Comparison of ENCODE assay signal across 8 cellular contexts in genomic region chr20:4740774-4741431, GRCh38. TPM values are rescaled to one million over a fixed set of nuclear protein-coding genes. Genes with fewer than 3 reads are reported as not detected.
DNase-seq lines count a peak whose midpoint lies in the region; ATAC-seq and TF ChIP-seq lines count a peak whose summit lies in the region.

No MANE protein-coding gene starts in this region.

- H3K4me1 ChIP-seq in SJSA1 (replicated peaks) (no peaks in the 10 kb centered on the region), left ventricle myocardium inferior (no peaks in the 10 kb centered on the region)

- peak; percentile 60 for DNase-seq in AG20443 (ENCODE audit: low spot score)
- peak; percentile 54 for DNase-seq in GM20000 (ENCODE audit: low spot score)
- peak; percentile 29 to 53 for DNase-seq in SJSA1 (ENCODE audit: low read depth in 1 of 2, low spot score in 2 of 2)
- peak; percentile 89 for DNase-seq in activated effector memory CD4-positive, alpha-beta T cell treated with anti-CD3 and anti-CD28 coated beads, Interleukin-2, amount 50 U/mL, for 16 hours
- peak; percentile 28 for DNase-seq in left ventricle myocardium inferior
- DNase-seq in stimulated activated CD4-positive, alpha-beta T cell treated with anti-CD3 and anti-CD28 coated beads, Interleukin-1b, Interleukin-23, amount 100 ng/mL, for 24 hours (ENCODE audit: low read depth in 4 of 4, low spot score in 1 of 4) = peak; percentile 46 to 57 (median 51)
- no peak for DNase-seq in DMS153 (lab: John Stamatoyannopoulos, UW)

- H3K27ac ChIP-seq in SJSA1 (no peak overlapping the region), left ventricle myocardium inferior (replicated peaks) (no peak overlapping the region)

- H3K36me3 ChIP-seq in SJSA1 = no peaks in the 10 kb centered on the region
- H3K36me3 ChIP-seq in left ventricle myocardium inferior = no peaks in the 10 kb centered on the region

- intact Hi-C loops in left ventricle myocardium inferior (cut with micrococcal nuclease) = no loop called here

- H3K27me3 ChIP-seq in SJSA1 (replicated peaks) (peaks cover 10% of the 10 kb centered on the region; the same call in 1 of the 2 replicates), left ventricle myocardium inferior (ENCODE audit: low read depth) (peaks cover under 1% of the 10 kb centered on the region)

- ATAC-seq in GM19324 (IDR thresholded peaks at IDR 0.05; ENCODE audit: low FRiP score, unreplicated experiment) = no peak

- H3K4me3 ChIP-seq in SJSA1 = no peak overlapping the region
- H3K4me3 ChIP-seq in left ventricle myocardium inferior = no peak overlapping the region

- TF ChIP-seq CTCF in GM20000 (IDR thresholded peaks at IDR 0.05; ENCODE audit: extremely low read depth, missing control alignments) (peak; percentile 84), left ventricle myocardium inferior (IDR thresholded peaks at IDR 0.05; ENCODE audit: borderline replicate concordance) (peak; percentile 79)

- H3K9me3 ChIP-seq in SJSA1 (replicated peaks) (no peaks in the 10 kb centered on the region), left ventricle myocardium inferior (replicated peaks) (no peaks in the 10 kb centered on the region)

RNA-seq across cellular contexts. Expression of gene PRND, which starts 19.2 kb away (rescaled TPM):
- total RNA-seq in SJSA1 (2014; rRNA removed; shearing (Covaris generic)) = not detected in 2 replicates
- total RNA-seq in left ventricle myocardium inferior = not detected

RNA-seq across cellular contexts. Expression of gene PRNP, which starts 54.6 kb away (rescaled TPM):
- total RNA-seq in SJSA1 (2014; rRNA removed; shearing (Covaris generic)) = 221 and 268 TPM in 2 replicates
- 127 TPM for total RNA-seq in left ventricle myocardium inferior
